Comparison of ENCODE assay signal across 12 cellular contexts in the genomic region with DNA sequence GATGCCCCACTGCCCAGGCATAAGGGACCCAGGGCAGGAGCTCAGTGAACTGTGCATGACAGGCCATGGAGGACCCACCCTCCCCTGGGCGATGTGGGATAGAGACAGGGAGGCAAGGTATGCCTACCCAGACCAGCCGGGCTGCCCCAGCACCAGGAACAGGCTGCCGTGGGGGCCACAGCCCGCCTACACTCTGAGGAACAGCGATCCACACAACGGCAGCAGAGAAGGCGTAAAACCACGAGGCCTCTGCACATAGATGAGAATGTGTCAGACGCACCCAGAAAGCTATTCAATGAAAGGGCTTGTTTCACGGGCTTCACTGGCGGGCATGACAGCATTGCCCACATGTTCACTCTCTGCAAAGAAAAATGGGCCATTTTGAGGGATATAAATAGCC. TPM values are rescaled to one million over a fixed set of nuclear protein-coding genes. Genes with fewer than 3 reads are reported as not detected.
A peak's percentile ranks its signal among the peaks of the same experiment; 100 is the strongest.
DNase-seq lines count a peak whose midpoint lies in the region; ATAC-seq and TF ChIP-seq lines count a peak whose summit lies in the region.
"Had no signal": no experiment of that assay in that cellular context is flagged by ENCODE, and none has a peak within 500 bp of the region (broad histone marks: within the 10 kb centered on the region; RNA-seq: fewer than 3 reads in every experiment).

No MANE protein-coding gene starts in this region.

- peaks cover 0 to 11% of the 10 kb centered on the region in 2 donors for H3K4me1 ChIP-seq in right atrium auricular region
- H3K4me1 ChIP-seq: uterus had no signal

- DNase-seq in Right ventricle myocardium inferior (ENCODE audit: missing footprints) (peak; percentile 58), right atrium auricular region (ENCODE audit: low spot score) (no peak), immature natural killer cell (peak; percentile 72 to 75 (median 75)), superior temporal gyrus (ENCODE audit: extremely low spot score) (peak; percentile 96), T-helper 9 cell (no peak)
- peak; percentile 48 for DNase-seq in activated T-cell treated with anti-CD3 and anti-CD28 coated beads, Interleukin-2, amount 50 U/mL, for 4 hours
- DNase-seq: islet precursor cell, KBM-7, uterus had no signal

- peaks cover 96% of the 10 kb centered on the region for H3K4me1 Mint-ChIP-seq in activated T-cell treated with anti-CD3 and anti-CD28 coated beads, Interleukin-2, amount 50 U/mL, for 4 hours (ENCODE audit: low read depth)
- H3K4me1 Mint-ChIP-seq in immature natural killer cell = peaks cover 92 to 96% of the 10 kb centered on the region in 2 donors

- H3K9me3 Mint-ChIP-seq in activated T-cell treated with anti-CD3 and anti-CD28 coated beads, Interleukin-2, amount 50 U/mL, for 4 hours = no peaks in the 10 kb centered on the region
- no peaks in the 10 kb centered on the region for H3K9me3 Mint-ChIP-seq in immature natural killer cell

- H3K4me3 ChIP-seq in right atrium auricular region = no peak overlapping the region
- H3K4me3 ChIP-seq: skin epidermis, uterus had no signal

- intact Hi-C loops in Right ventricle myocardium inferior (cut with DNase I) = no loop called here

- no peak for ATAC-seq in Right ventricle myocardium inferior
- ATAC-seq in activated T-cell treated with anti-CD3 and anti-CD28 coated beads, Interleukin-2, amount 50 U/mL, for 4 hours = peak; percentile 72 to 86
- ATAC-seq in GM18867 (IDR thresholded peaks at IDR 0.05; ENCODE audit: unreplicated experiment) = no peak
- no peak for ATAC-seq in HG02588 (IDR thresholded peaks at IDR 0.05; ENCODE audit: unreplicated experiment)

- peak overlapping the region; percentile 44 for H3K4me3 Mint-ChIP-seq in activated T-cell treated with anti-CD3 and anti-CD28 coated beads, Interleukin-2, amount 50 U/mL, for 4 hours
- H3K4me3 Mint-ChIP-seq in immature natural killer cell = peak overlapping the region; percentile 49 to 79 (median 71)

- no peak for TF ChIP-seq CTCF in right atrium auricular region (IDR thresholded peaks at IDR 0.05)

- no peaks in the 10 kb centered on the region for H3K27me3 ChIP-seq in right atrium auricular region
- H3K27me3 ChIP-seq: uterus had no signal

- peak overlapping the region; percentile 89 to 95 (median 92) for H3K27ac Mint-ChIP-seq in immature natural killer cell

- no peaks in the 10 kb centered on the region for H3K27me3 Mint-ChIP-seq in activated T-cell treated with anti-CD3 and anti-CD28 coated beads, Interleukin-2, amount 50 U/mL, for 4 hours (ENCODE audit: low read depth)
- H3K27me3 Mint-ChIP-seq in immature natural killer cell (ENCODE audit: low read depth in 3 of 3) = peaks cover 4 to 19% (median 9%) of the 10 kb centered on the region in 3 donors

- peaks cover 43% of the 10 kb centered on the region for H3K36me3 Mint-ChIP-seq in activated T-cell treated with anti-CD3 and anti-CD28 coated beads, Interleukin-2, amount 50 U/mL, for 4 hours (ENCODE audit: insufficient read depth)
- H3K36me3 Mint-ChIP-seq in immature natural killer cell = peaks cover 0 to 9% (median 3%) of the 10 kb centered on the region in 3 donors

- no peaks in the 10 kb centered on the region for H3K9me3 ChIP-seq in right atrium auricular region
- H3K9me3 ChIP-seq: uterus had no signal

- H3K36me3 ChIP-seq in right atrium auricular region = no peaks in the 10 kb centered on the region
- H3K36me3 ChIP-seq: uterus had no signal

- no peak overlapping the region for H3K27ac ChIP-seq in right atrium auricular region
- H3K27ac ChIP-seq: uterus had no signal

RNA-seq across cellular contexts. Expression of a gene that starts 49.5 kb away (rescaled TPM):
- 24.1 TPM for total RNA-seq in Right ventricle myocardium inferior
- 10 to 100 TPM; 14.6 to 22.1 TPM for total RNA-seq in right atrium auricular region
- total RNA-seq in activated T-cell treated with anti-CD3 and anti-CD28 coated beads, Interleukin-2, amount 50 U/mL, for 4 hours = 100 to 1,000 TPM; 248 to 348 (median 344) TPM
- polyA plus RNA-seq in immature natural killer cell = 10 to 100 TPM; 45.8 to 80.6 (median 47.0) TPM

Comparison
In these comparisons a context has a peak if more than half of its experiments do, and no peak if none do; other contexts are left out.
1. DNase-seq: peak in Right ventricle myocardium inferior (single experiment), activated T-cell treated with anti-CD3 and anti-CD28 coated beads, Interleukin-2, amount 50 U/mL, for 4 hours (single experiment), immature natural killer cell (3 of 3) and superior temporal gyrus (single experiment); none in right atrium auricular region (single experiment) and T-helper 9 cell (single experiment).
2. ATAC-seq: peak in activated T-cell treated with anti-CD3 and anti-CD28 coated beads, Interleukin-2, amount 50 U/mL, for 4 hours (2 of 2); none in Right ventricle myocardium inferior (single experiment), GM18867 (single experiment) and HG02588 (single experiment).